16 cellular contexts compared by ENCODE assay signal in genomic region chr14:24269910-24270536, GRCh38. TPM values are rescaled to one million over a fixed set of nuclear protein-coding genes. Genes with fewer than 3 reads are reported as not detected.
DNase-seq lines count a peak whose midpoint lies in the region; ATAC-seq and TF ChIP-seq lines count a peak whose summit lies in the region.
"Had no signal": no experiment of that assay in that cellular context is flagged by ENCODE, and none has a peak within 500 bp of the region (broad histone marks: within the 10 kb centered on the region; RNA-seq: fewer than 3 reads in every experiment).

No MANE protein-coding gene starts in this region.

- H2BK120ac ChIP-seq in trophoblast cell (ENCODE audit: insufficient read depth, low read length, poor library complexity) = no peak overlapping the region

- H3K79me2 ChIP-seq in trophoblast cell (ENCODE audit: control insufficient read depth, insufficient read depth, low read length, poor library complexity) = peaks cover 3% of the 10 kb centered on the region

- no peak overlapping the region for H4K12ac ChIP-seq in trophoblast cell (ENCODE audit: low read depth, low read length)

- no peaks in the 10 kb centered on the region for H3K9me3 Mint-ChIP-seq in activated CD8-positive, alpha-beta memory T cell treated with anti-CD3 and anti-CD28 coated beads, Interleukin-2, amount 10 ng/mL, durations not matched to agents 7 days and 5 days (ENCODE audit: low read depth)
- no peaks in the 10 kb centered on the region for H3K9me3 Mint-ChIP-seq in endothelial cell (ENCODE audit: unreplicated experiment)

- H3K36me3 Mint-ChIP-seq in activated CD8-positive, alpha-beta memory T cell treated with anti-CD3 and anti-CD28 coated beads, Interleukin-2, amount 10 ng/mL, durations not matched to agents 7 days and 5 days = peaks cover 10% of the 10 kb centered on the region
- H3K36me3 Mint-ChIP-seq in endothelial cell (ENCODE audit: low read depth, unreplicated experiment) = peaks cover 15% of the 10 kb centered on the region

- no CpG with 5 or more reads among the region's 14 CpGs for WGBS in trophoblast cell (ENCODE audit: extremely low coverage, insufficient coverage, insufficient read length)

- H3K18ac ChIP-seq in trophoblast cell (ENCODE audit: low read length) = peak overlapping the region; percentile 35

- H3K27ac ChIP-seq in RWPE2 (ENCODE audit: poor library complexity, severe bottlenecking) (peak overlapping the region; percentile 98), trophoblast cell (ENCODE audit: low read depth, low read length) (no peak overlapping the region)

- peaks cover 39% of the 10 kb centered on the region for H3K4me1 Mint-ChIP-seq in activated CD8-positive, alpha-beta memory T cell treated with anti-CD3 and anti-CD28 coated beads, Interleukin-2, amount 10 ng/mL, durations not matched to agents 7 days and 5 days
- peaks cover 12% of the 10 kb centered on the region for H3K4me1 Mint-ChIP-seq in endothelial cell (ENCODE audit: unreplicated experiment)

- no peak for ATAC-seq in activated CD8-positive, alpha-beta memory T cell treated with anti-CD3 and anti-CD28 coated beads, Interleukin-2, amount 10 ng/mL, durations not matched to agents 7 days and 5 days
- no peak for ATAC-seq in RWPE2 (ENCODE audit: low read depth)

- H3K9ac ChIP-seq in trophoblast cell (ENCODE audit: low read length) = no peak overlapping the region

- peak overlapping the region; percentile 31 for H2AK5ac ChIP-seq in trophoblast cell (ENCODE audit: low read length)

- no peak overlapping the region for H3K14ac ChIP-seq in trophoblast cell (ENCODE audit: low read length)

- no peaks in the 10 kb centered on the region for H3K27me3 ChIP-seq in RWPE2 (ENCODE audit: insufficient read depth, poor library complexity, severe bottlenecking)
- no peaks in the 10 kb centered on the region for H3K27me3 ChIP-seq in trophoblast cell (ENCODE audit: insufficient read depth, low read length)
- H3K27me3 ChIP-seq: breast epithelium, upper lobe of left lung had no signal

- no peak overlapping the region for H4K91ac ChIP-seq in trophoblast cell (ENCODE audit: low read depth, low read length)

- TF ChIP-seq CTCF in RWPE2 (IDR thresholded peaks at IDR 0.05; ENCODE audit: poor library complexity, severe bottlenecking) (no peak), endothelial cell (IDR thresholded peaks at IDR 0.05; ENCODE audit: unreplicated experiment) (no peak)

- CTCF ChIA-PET in activated CD8-positive, alpha-beta memory T cell treated with anti-CD3 and anti-CD28 coated beads, Interleukin-2, amount 10 ng/mL, durations not matched to agents 7 days and 5 days (lab: Charles Lee) = interaction anchor here (1.0 to 16.6 kb wide), 13 partner anchors 10 to 161 kb away, joined by 3 to 275 read pairs (median 9); partner anchors contain the start of genes CIDEB, DHRS1, IRF9 and LTB4R

- no peaks in the 10 kb centered on the region for H3K27me3 Mint-ChIP-seq in activated CD8-positive, alpha-beta memory T cell treated with anti-CD3 and anti-CD28 coated beads, Interleukin-2, amount 10 ng/mL, durations not matched to agents 7 days and 5 days
- peaks cover 9% of the 10 kb centered on the region for H3K27me3 Mint-ChIP-seq in endothelial cell (ENCODE audit: unreplicated experiment)

- H2AFZ ChIP-seq in trophoblast cell (ENCODE audit: insufficient read depth, low read length, poor library complexity) = no peak overlapping the region

- H3K4ac ChIP-seq in trophoblast cell (ENCODE audit: low read depth, low read length) = no peak overlapping the region

- no peak overlapping the region for H2BK12ac ChIP-seq in trophoblast cell (ENCODE audit: low read length)

- H3K27ac Mint-ChIP-seq in activated CD8-positive, alpha-beta memory T cell treated with anti-CD3 and anti-CD28 coated beads, Interleukin-2, amount 10 ng/mL, durations not matched to agents 7 days and 5 days = peak overlapping the region; percentile 93
- H3K27ac Mint-ChIP-seq in endothelial cell (ENCODE audit: unreplicated experiment) = peak overlapping the region; percentile 30

- H2BK5ac ChIP-seq in trophoblast cell (ENCODE audit: low read depth, low read length, poor library complexity) = no peak overlapping the region

- H3K9me3 ChIP-seq in RWPE2 (ENCODE audit: severe bottlenecking) (no peaks in the 10 kb centered on the region), trophoblast cell (ENCODE audit: insufficient read depth, low read depth, low read length) (no peaks in the 10 kb centered on the region)
- H3K9me3 ChIP-seq: breast epithelium, left ventricle myocardium inferior, upper lobe of left lung had no signal

- peak overlapping the region; percentile 84 for H3K4me3 Mint-ChIP-seq in activated CD8-positive, alpha-beta memory T cell treated with anti-CD3 and anti-CD28 coated beads, Interleukin-2, amount 10 ng/mL, durations not matched to agents 7 days and 5 days
- H3K4me3 Mint-ChIP-seq in endothelial cell (ENCODE audit: unreplicated experiment) = peak overlapping the region; percentile 89

- H3K4me1 ChIP-seq in RWPE2 (ENCODE audit: insufficient read depth, poor library complexity, severe bottlenecking) = peaks cover 32% of the 10 kb centered on the region
- peaks cover 5 to 10% of the 10 kb centered on the region in 2 experiments for H3K4me1 ChIP-seq in trophoblast cell (ENCODE audit: control insufficient read depth in 1 of 2, insufficient read depth in 2 of 2, low read length in 2 of 2)
- H3K4me1 ChIP-seq: breast epithelium had no signal

- H3K4me3 ChIP-seq in RWPE2 (ENCODE audit: severe bottlenecking) (no peak overlapping the region), trophoblast cell (ENCODE audit: low read depth, low read length) (no peak overlapping the region)

- peaks cover 6% of the 10 kb centered on the region for H3K79me1 ChIP-seq in trophoblast cell (ENCODE audit: low read length)

- H3K23ac ChIP-seq in trophoblast cell (ENCODE audit: low read length) = no peak overlapping the region

- no peak overlapping the region for H4K8ac ChIP-seq in trophoblast cell (ENCODE audit: low read depth, low read length)

- H3K36me3 ChIP-seq in RWPE2 (ENCODE audit: low read depth) (peaks cover 34% of the 10 kb centered on the region), trophoblast cell (ENCODE audit: control insufficient read depth in 1 of 2, insufficient read depth in 2 of 2, low read length in 2 of 2) (peaks cover 30 to 40% of the 10 kb centered on the region in 2 experiments)

- no peak for DNase-seq in activated CD8-positive, alpha-beta memory T cell treated with anti-CD3 and anti-CD28 coated beads, Interleukin-2, amount 10 ng/mL, durations not matched to agents 7 days and 5 days
- no peak for DNase-seq in activated CD8-positive, alpha-beta memory T cell treated with anti-CD3 and anti-CD28 coated beads, Interleukin-2, amount 50 U/mL, for 4 hours
- no peak for DNase-seq in RWPE2 (ENCODE audit: low spot score)
- DNase-seq in endothelial cell (ENCODE audit: low spot score) = no peak
- DNase-seq in trophoblast cell = no peak
- DNase-seq in SW 1271 (lab: John Stamatoyannopoulos, UW) = no peak
- DNase-seq in middle frontal gyrus (ENCODE audit: extremely low spot score, low spot score) = no peak
- DNase-seq in hippocampal formation (lab: John Stamatoyannopoulos, UW) = no peak
- DNase-seq: ACHN; HCEC 1CT; head of caudate nucleus; left ventricle myocardium inferior; NCI-H226; stimulated activated CD4-positive, alpha-beta T cell treated with anti-CD3 and anti-CD28 coated beads, Interleukin-12 subunit alpha, Interleukin-12 subunit beta, amount 100 ng/mL, for 4 hours had no signal

- no peak overlapping the region for H3K4me2 ChIP-seq in trophoblast cell (ENCODE audit: low read length)

RNA-seq across cellular contexts. Expression of gene RABGGTA, which starts 1.4 kb away (rescaled TPM):
- total RNA-seq in activated CD8-positive, alpha-beta memory T cell treated with anti-CD3 and anti-CD28 coated beads, Interleukin-2, amount 10 ng/mL, durations not matched to agents 7 days and 5 days = 10 to 100 TPM; 34.3 to 44.6 TPM
- 17.7 TPM for total RNA-seq in endothelial cell (ENCODE audit: unreplicated experiment)
- polyA plus RNA-seq in trophoblast cell (2013) = 37.4 and 38.2 TPM in 2 replicates

RNA-seq across cellular contexts. Expression of gene TGM1, which starts 7.0 kb away (rescaled TPM):
- 1 to 10 TPM; 3.0 to 5.1 TPM for total RNA-seq in activated CD8-positive, alpha-beta memory T cell treated with anti-CD3 and anti-CD28 coated beads, Interleukin-2, amount 10 ng/mL, durations not matched to agents 7 days and 5 days
- 1.7 TPM for total RNA-seq in endothelial cell (ENCODE audit: unreplicated experiment)
- 17.9 and 19.4 TPM in 2 replicates for polyA plus RNA-seq in trophoblast cell (2013)

RNA-seq across cellular contexts. Expression of gene TINF2, which starts 27.6 kb away (rescaled TPM):
- 100 to 1,000 TPM; 111 to 130 TPM for total RNA-seq in activated CD8-positive, alpha-beta memory T cell treated with anti-CD3 and anti-CD28 coated beads, Interleukin-2, amount 10 ng/mL, durations not matched to agents 7 days and 5 days
- 25.4 TPM for total RNA-seq in endothelial cell (ENCODE audit: unreplicated experiment)
- 57.3 and 58.6 TPM in 2 replicates for polyA plus RNA-seq in trophoblast cell (2013)

RNA-seq across cellular contexts. Expression of gene DHRS1, which starts 29.6 kb away (rescaled TPM):
- total RNA-seq in activated CD8-positive, alpha-beta memory T cell treated with anti-CD3 and anti-CD28 coated beads, Interleukin-2, amount 10 ng/mL, durations not matched to agents 7 days and 5 days = 10 to 100 TPM; 14.2 to 26.5 TPM
- total RNA-seq in endothelial cell (ENCODE audit: unreplicated experiment) = 17.7 TPM
- polyA plus RNA-seq in trophoblast cell (2013) = 17.9 and 20.8 TPM in 2 replicates

RNA-seq across cellular contexts. Expression of gene NOP9, which starts 29.6 kb away (rescaled TPM):
- 10 to 100 TPM; 34.2 to 38.3 TPM for total RNA-seq in activated CD8-positive, alpha-beta memory T cell treated with anti-CD3 and anti-CD28 coated beads, Interleukin-2, amount 10 ng/mL, durations not matched to agents 7 days and 5 days
- total RNA-seq in endothelial cell (ENCODE audit: unreplicated experiment) = 27.2 TPM
- 10.5 TPM in 2 replicates for polyA plus RNA-seq in trophoblast cell (2013)
